8 cellular contexts compared by ENCODE assay signal in the genomic region with DNA sequence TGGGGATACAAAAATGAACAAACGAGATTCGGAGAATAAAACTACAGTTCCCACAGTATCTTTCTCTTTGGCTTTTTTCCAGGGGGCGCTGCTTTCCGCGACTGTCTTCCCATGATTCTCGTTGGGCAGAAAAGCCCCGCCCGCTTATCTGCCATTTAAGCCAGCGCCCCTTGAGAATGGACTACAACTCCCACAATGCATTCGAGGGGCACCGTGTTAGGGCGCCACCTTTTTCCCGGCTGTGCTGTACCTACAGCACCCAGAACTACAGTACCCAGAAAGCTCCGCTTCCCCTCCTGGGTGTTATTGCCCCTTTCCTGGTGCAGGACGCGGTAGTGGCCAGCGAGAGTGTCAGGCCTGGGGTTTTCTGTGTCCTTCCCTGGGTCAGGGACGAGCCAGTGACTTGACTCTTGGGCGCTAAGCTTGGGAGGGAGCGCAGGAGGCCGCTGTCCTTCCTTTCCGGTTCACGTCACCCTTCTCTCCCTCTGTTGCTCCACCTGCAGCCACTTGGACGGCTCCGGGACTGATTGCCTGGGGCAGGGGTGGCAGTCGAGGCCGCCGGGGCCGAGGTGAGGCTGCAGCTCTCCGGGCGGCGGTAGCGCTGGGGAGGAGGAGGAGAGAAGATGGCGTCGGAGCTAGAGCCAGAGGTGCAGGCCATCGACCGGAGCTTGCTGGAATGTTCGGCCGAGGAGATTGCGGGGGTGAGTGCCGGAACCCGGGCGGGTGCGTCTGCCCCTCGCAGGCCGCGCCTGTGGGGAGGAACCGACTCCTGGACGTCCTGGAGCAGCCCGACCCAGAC.
A peak's percentile ranks its signal among the peaks of the same experiment; 100 is the strongest.
DNase-seq lines count a peak whose midpoint lies in the region; ATAC-seq and FAIRE-seq lines count a peak whose summit lies in the region.

A gene (plus strand): TSS at position 333 of the 799 bp plus-strand sequence. CDS start 291 bp downstream, at position 624.

- ATAC-seq in GM19035 (IDR thresholded peaks at IDR 0.05; ENCODE audit: unreplicated experiment) (peak; percentile 93), HG03354 (IDR thresholded peaks at IDR 0.05; ENCODE audit: poor library complexity, severe bottlenecking, unreplicated experiment) (peak; percentile 96)
- peak; percentile 98 to 99 for ATAC-seq in activated CD4-positive, CD25-positive, alpha-beta regulatory T cell treated with anti-CD3 and anti-CD28 coated beads, Interleukin-2, amount 50 U/mL, for 24 hours

- DNase-seq in AML-193 (lab: John Stamatoyannopoulos, UW) (peak; percentile 100), NCI-H446 treated with DMSO at 0.1 percent for 48 hours (lab: John Stamatoyannopoulos, UW) (peak; percentile 97), cerebellar cortex (ENCODE audit: low spot score) (peak; percentile 100)
- peak; percentile 86 for DNase-seq in stimulated activated CD4-positive, alpha-beta T cell treated with anti-CD3 and anti-CD28 coated beads, Interleukin-12 subunit alpha, Interleukin-12 subunit beta, amount 100 ng/mL, for 4 hours

- peak; percentile 94 for FAIRE-seq in islet of Langerhans (lab: Jason Lieb, UNC)

Comparison
In these comparisons a context has a peak if more than half of its experiments do, and no peak if none do; other contexts are left out.
1. Peak in every context shown above with its lines: DNase-seq and ATAC-seq.